9 cellular contexts compared by ENCODE assay signal in the genomic region with DNA sequence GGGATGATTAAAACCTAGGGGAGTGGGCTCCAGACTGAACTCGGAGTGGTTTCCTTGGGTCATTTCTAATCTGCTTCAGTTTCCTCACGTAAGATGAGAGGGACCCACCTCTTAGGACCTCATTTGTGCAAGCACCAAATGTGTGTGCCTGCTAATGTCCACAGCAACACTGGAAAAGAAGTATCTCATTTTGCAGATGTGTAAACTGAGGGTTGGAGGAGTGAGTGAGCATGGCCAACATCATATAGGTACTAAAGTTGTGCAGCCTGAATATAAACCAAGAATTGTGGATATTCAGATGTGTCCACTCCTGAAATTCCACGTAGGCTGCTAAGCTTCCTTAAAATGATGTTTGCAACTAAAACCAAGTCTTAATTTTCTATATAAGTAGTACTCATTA. TPM values are rescaled to one million over a fixed set of nuclear protein-coding genes. Genes with fewer than 3 reads are reported as not detected.
DNase-seq lines count a peak whose midpoint lies in the region; ATAC-seq and TF ChIP-seq lines count a peak whose summit lies in the region.
"Had no signal": no experiment of that assay in that cellular context is flagged by ENCODE, and none has a peak within 500 bp of the region (broad histone marks: within the 10 kb centered on the region; RNA-seq: fewer than 3 reads in every experiment).

No MANE protein-coding gene starts in this region.

- no peaks in the 10 kb centered on the region for H3K27me3 ChIP-seq in GM23248 (replicated peaks; ENCODE audit: insufficient read depth)
- H3K27me3 ChIP-seq in SJSA1 (replicated peaks): no peaks in the 10 kb centered on the region
- no peaks in the 10 kb centered on the region for H3K27me3 ChIP-seq in gastroesophageal sphincter
- no peaks in the 10 kb centered on the region for H3K27me3 ChIP-seq in spleen (replicated peaks in 1 of 7)

- no peaks in the 10 kb centered on the region for H3K9me3 Mint-ChIP-seq in natural killer cell treated with Interleukin-12 subunit alpha and Interleukin-12 subunit beta and Interleukin-15 and Interleukin-18, amount 100 ng/mL, for 72 hours

- peak overlapping the region; percentile 66 for H3K9ac ChIP-seq in GM23248

- TF ChIP-seq POLR2A in gastroesophageal sphincter (IDR thresholded peaks at IDR 0.05) (no peak), spleen (IDR thresholded peaks at IDR 0.05) (no peak)

- no peaks in the 10 kb centered on the region for H3K36me3 ChIP-seq in GM23248 (ENCODE audit: low read depth)
- peaks cover 13% of the 10 kb centered on the region; the same call in 1 of the 2 replicates for H3K36me3 ChIP-seq in SJSA1
- H3K36me3 ChIP-seq in gastroesophageal sphincter: no peaks in the 10 kb centered on the region
- H3K36me3 ChIP-seq in spleen: no peaks in the 10 kb centered on the region

- H3K36me3 Mint-ChIP-seq in natural killer cell treated with Interleukin-12 subunit alpha and Interleukin-12 subunit beta and Interleukin-15 and Interleukin-18, amount 100 ng/mL, for 72 hours: no peaks in the 10 kb centered on the region

- in situ Hi-C loops in GM23248 (cut with MboI): no loop called here

- no peak for TF ChIP-seq CTCF in gastroesophageal sphincter (IDR thresholded peaks at IDR 0.05)
- no peak for TF ChIP-seq CTCF in spleen (IDR thresholded peaks at IDR 0.05 in 8 of 11, conservative IDR thresholded peaks at IDR 0.05 in 3 of 11)

- H3K4me2 ChIP-seq in GM23248 (ENCODE audit: unreplicated experiment): peak overlapping the region; percentile 72

- no peaks in the 10 kb centered on the region for H3K9me3 ChIP-seq in GM23248 (ENCODE audit: low read depth)
- no peaks in the 10 kb centered on the region for H3K9me3 ChIP-seq in SJSA1 (replicated peaks)
- no peaks in the 10 kb centered on the region for H3K9me3 ChIP-seq in gastroesophageal sphincter
- H3K9me3 ChIP-seq in spleen: no peaks in the 10 kb centered on the region
- H3K9me3 ChIP-seq: mucosa of descending colon had no signal

- peak overlapping the region; percentile 45 for H3K4me3 ChIP-seq in GM23248
- H3K4me3 ChIP-seq in SJSA1: no peak overlapping the region
- H3K4me3 ChIP-seq in gastroesophageal sphincter: no peak overlapping the region
- H3K4me3 ChIP-seq in spleen: peak overlapping the region in 1 of 8 donors; percentile 51
- H3K4me3 ChIP-seq: mucosa of descending colon had no signal

- intact Hi-C loops in spleen (cut with DNase I; ENCODE audit: low total_unique reads): no loop called here

- no peaks in the 10 kb centered on the region for H3K9me2 ChIP-seq in GM23248 (ENCODE audit: insufficient read depth)

- H3K4me3 Mint-ChIP-seq in natural killer cell treated with Interleukin-12 subunit alpha and Interleukin-12 subunit beta and Interleukin-15 and Interleukin-18, amount 100 ng/mL, for 72 hours: no peak overlapping the region

- no peak overlapping the region for H3K27ac Mint-ChIP-seq in natural killer cell treated with Interleukin-12 subunit alpha and Interleukin-12 subunit beta and Interleukin-15 and Interleukin-18, amount 100 ng/mL, for 72 hours

- H3K27me3 Mint-ChIP-seq in natural killer cell treated with Interleukin-12 subunit alpha and Interleukin-12 subunit beta and Interleukin-15 and Interleukin-18, amount 100 ng/mL, for 72 hours: no peaks in the 10 kb centered on the region

- DNase-seq in GM23248: no peak
- no peak for DNase-seq in SJSA1 (ENCODE audit: low read depth in 1 of 2, low spot score in 2 of 2)
- DNase-seq in spleen: no peak
- no peak for DNase-seq in NCI-H526 treated with DMSO at 0.1 percent for 48 hours (lab: John Stamatoyannopoulos, UW)
- DNase-seq in NCI-H2227 (lab: John Stamatoyannopoulos, UW; ENCODE audit: unreplicated experiment): no peak
- no peak for DNase-seq in natural killer cell treated with Interleukin-12 subunit alpha and Interleukin-12 subunit beta and Interleukin-15 and Interleukin-18, amount 100 ng/mL, for 72 hours (ENCODE audit: low spot score)
- DNase-seq in NCI-H2196 (lab: John Stamatoyannopoulos, UW; ENCODE audit: unreplicated experiment): no peak

- peaks cover 6 to 12% of the 10 kb centered on the region in 2 donors for H3K4me1 Mint-ChIP-seq in natural killer cell treated with Interleukin-12 subunit alpha and Interleukin-12 subunit beta and Interleukin-15 and Interleukin-18, amount 100 ng/mL, for 72 hours (ENCODE audit: low read depth in 2 of 2)

- H3K4me1 ChIP-seq in GM23248 (ENCODE audit: insufficient read depth) (peaks cover 36% of the 10 kb centered on the region), SJSA1 (replicated peaks) (peaks cover 53% of the 10 kb centered on the region), gastroesophageal sphincter (peaks cover 11 to 72% (median 14%) of the 10 kb centered on the region in 3 donors), spleen (peaks cover 26 to 62% (median 51%) of the 10 kb centered on the region in 6 donors)

- no peak for ATAC-seq in gastroesophageal sphincter
- ATAC-seq in natural killer cell treated with Interleukin-12 subunit alpha and Interleukin-12 subunit beta and Interleukin-15 and Interleukin-18, amount 100 ng/mL, for 72 hours: no peak

- no peaks in the 10 kb centered on the region for H4K20me1 ChIP-seq in GM23248 (ENCODE audit: insufficient read depth)

- 81 to 83% methylated on average over 3 of the region's 3 CpGs for WGBS in GM23248 (ENCODE audit: low coverage in 1 of 2, low lambda C conversion rate in 2 of 2, missing lambda C conversion rate in 2 of 2), 2 experiments
- WGBS in gastroesophageal sphincter (ENCODE audit: low coverage in 1 of 2), 2 donors: 92 to 95% methylated on average over 2 to 3 of the region's 3 CpGs
- 72 to 88% (median 79%) methylated on average over 3 of the region's 3 CpGs for WGBS in spleen, 5 donors

- no peak for TF ChIP-seq EP300 in gastroesophageal sphincter (IDR thresholded peaks at IDR 0.05)

- H3K79me2 ChIP-seq in GM23248 (ENCODE audit: insufficient read depth): peaks cover 94% of the 10 kb centered on the region

- no peak overlapping the region for H2AFZ ChIP-seq in GM23248

- peaks cover 27% of the 10 kb centered on the region for H3F3A ChIP-seq in GM23248 (ENCODE audit: insufficient read depth)

- H3K27ac ChIP-seq in GM23248 (peak overlapping the region; percentile 87), SJSA1 (peak overlapping the region; percentile 63), gastroesophageal sphincter (peak overlapping the region in 3 of 4 donors; percentile 64 to 75 (median 66)), spleen (peak overlapping the region; percentile 9 to 82 (median 74))

RNA-seq across cellular contexts. Expression of gene GADD45A, which starts 51.7 kb away (rescaled TPM):
- 59.4 and 72.8 TPM in 2 replicates for total RNA-seq in GM23248 (2014; rRNA removed; shearing (Covaris generic))
- polyA plus RNA-seq in GM23248 (2016; fragmentation: Nextera tagmentation; extraction: Ambion mirVana): 111 and 115 TPM in 2 replicates
- 63.1 and 125 TPM in 2 replicates for total RNA-seq in SJSA1 (2014; rRNA removed; shearing (Covaris generic))
- 10 to 100 TPM; 58.7 to 69.9 (median 65.6) TPM for total RNA-seq in gastroesophageal sphincter
- total RNA-seq in spleen: 10 to 100 TPM; 19.7 to 63.7 (median 31.7) TPM
- polyA plus RNA-seq in spleen: 10 to 100 TPM; 17.5 to 19.9 (median 18.9) TPM
- 10 to 100 TPM; 28.3 to 36.1 TPM for total RNA-seq in natural killer cell treated with Interleukin-12 subunit alpha and Interleukin-12 subunit beta and Interleukin-15 and Interleukin-18, amount 100 ng/mL, for 72 hours
